22 cellular contexts compared by ENCODE assay signal in genomic region chr11:47688986-47689385, GRCh38. TPM values are rescaled to one million over a fixed set of nuclear protein-coding genes. Genes with fewer than 3 reads are reported as not detected.
DNase-seq lines count a peak whose midpoint lies in the region; ATAC-seq, FAIRE-seq and TF ChIP-seq lines count a peak whose summit lies in the region.
"Had no signal": no experiment of that assay in that cellular context is flagged by ENCODE, and none has a peak within 500 bp of the region (broad histone marks: within the 10 kb centered on the region; RNA-seq: fewer than 3 reads in every experiment).

No MANE protein-coding gene starts in this region.

- H2AFZ ChIP-seq in K562 (ENCODE audit: low read depth, low read length), result no peak overlapping the region
- H2AFZ ChIP-seq: GM23248 had no signal

- no peak overlapping the region for H3K4me2 ChIP-seq in K562 (ENCODE audit: insufficient read depth, low read length)
- H3K4me2 ChIP-seq: BLaER1 had no signal

- H3K9me3 ChIP-seq in K562 (replicated peaks; ENCODE audit: control insufficient read depth, insufficient read depth, low read depth, low read length) (no peaks in the 10 kb centered on the region), duodenal mucosa (ENCODE audit: control insufficient read depth in 1 of 2, low read length in 2 of 2) (no peaks in the 10 kb centered on the region), mucosa of descending colon (no peaks in the 10 kb centered on the region), transverse colon (no peaks in the 10 kb centered on the region)
- H3K9me3 ChIP-seq: BLaER1, Caco-2 had no signal

- TF ChIP-seq CTCF in K562 (IDR thresholded peaks at IDR 0.05 in 2 of 3, conservative IDR thresholded peaks at IDR 0.05 in 1 of 3; ENCODE audit: insufficient read depth in 2 of 3, low read depth in 1 of 3, low read length in 3 of 3) (no peak), mucosa of descending colon (IDR thresholded peaks at IDR 0.05) (no peak), transverse colon (IDR thresholded peaks at IDR 0.05) (no peak)

- no peaks in the 10 kb centered on the region for H4K20me1 ChIP-seq in K562 (replicated peaks; ENCODE audit: control insufficient read depth, insufficient read depth, low read length)
- H4K20me1 ChIP-seq: BLaER1 had no signal

- DNase-seq in K562 (ENCODE audit: extremely low read depth in 1 of 4, low spot score in 3 of 4) (no peak), mucosa of descending colon (no peak), transverse colon (peak; percentile 13), left ventricle myocardium superior (no peak), SIG-M5 (lab: John Stamatoyannopoulos, UW) (no peak)
- DNase-seq: Caco-2; CD4-positive, CD25-positive, alpha-beta regulatory T cell; CD8-positive, alpha-beta T cell; DMS153; DND-41; GM23248; H7; HCEC 1CT had no signal

- H3K9ac ChIP-seq in K562 (ENCODE audit: insufficient read depth in 1 of 2, low read depth in 2 of 2, low read length in 2 of 2), result no peak overlapping the region
- H3K9ac ChIP-seq in duodenal mucosa (ENCODE audit: low read depth in 1 of 2, low read length in 2 of 2), result no peak overlapping the region
- H3K9ac ChIP-seq: BLaER1, GM23248 had no signal

- H3K36me3 ChIP-seq in K562 (ENCODE audit: control insufficient read depth, insufficient read depth, low read length) (no peaks in the 10 kb centered on the region), duodenal mucosa (ENCODE audit: control insufficient read depth in 1 of 2, insufficient read depth in 2 of 2, low read length in 2 of 2) (no peaks in the 10 kb centered on the region), mucosa of descending colon (ENCODE audit: low read depth) (no peaks in the 10 kb centered on the region), transverse colon (no peaks in the 10 kb centered on the region)
- H3K36me3 ChIP-seq: BLaER1 had no signal

- H3K4me3 ChIP-seq in K562 (no peak overlapping the region), duodenal mucosa (ENCODE audit: low read depth in 1 of 2, low read length in 2 of 2) (no peak overlapping the region), mucosa of descending colon (no peak overlapping the region), transverse colon (no peak overlapping the region)
- H3K4me3 ChIP-seq: BLaER1, GM23248 had no signal

- BruUV-seq in K562 (replicated peaks; lab: Mats Ljungman, UMichigan), result no TSS peak

- H3K4me1 ChIP-seq in K562 (replicated peaks in 1 of 2; ENCODE audit: control insufficient read depth in 2 of 2, insufficient read depth in 2 of 2, low read length in 2 of 2) (no peaks in the 10 kb centered on the region), duodenal mucosa (ENCODE audit: control insufficient read depth in 1 of 2, insufficient read depth in 2 of 2, low read length in 2 of 2) (peaks cover 2 to 16% of the 10 kb centered on the region in 2 donors), mucosa of descending colon (ENCODE audit: low read depth) (peaks cover 9% of the 10 kb centered on the region), transverse colon (peaks cover 0 to 12% (median 1%) of the 10 kb centered on the region in 4 donors)
- H3K4me1 ChIP-seq: BLaER1 had no signal

- ATAC-seq in K562, result no peak
- peak; percentile 94 for ATAC-seq in mucosa of descending colon
- no peak for ATAC-seq in HG03097 (IDR thresholded peaks at IDR 0.05; ENCODE audit: low FRiP score, unreplicated experiment)
- no peak for ATAC-seq in left ventricle myocardium superior
- ATAC-seq: CD8-positive, alpha-beta T cell had no signal

- POLR2A ChIA-PET in K562 (lab: Yijun Ruan, JAX), result interaction anchor here (1.2 kb wide), 1 partner anchor 9 kb away, joined by 6 read pairs; no protein-coding TSS in a partner anchor

- TF ChIP-seq POLR2A in K562 (conservative IDR thresholded peaks at IDR 0.05) (no peak), transverse colon (IDR thresholded peaks at IDR 0.05) (no peak)

- no peak for TF ChIP-seq EP300 in K562 (IDR thresholded peaks at IDR 0.05; ENCODE audit: low read length)
- TF ChIP-seq EP300 in transverse colon (IDR thresholded peaks at IDR 0.05; ENCODE audit: low read depth), result no peak

- H3K27me3 ChIP-seq in K562 (ENCODE audit: control insufficient read depth in 2 of 2, insufficient read depth in 2 of 2, low read length in 2 of 2) (no peaks in the 10 kb centered on the region), duodenal mucosa (ENCODE audit: control insufficient read depth in 1 of 2, insufficient read depth in 2 of 2, low read length in 2 of 2) (no peaks in the 10 kb centered on the region), transverse colon (no peaks in the 10 kb centered on the region)
- H3K27me3 ChIP-seq: BLaER1 had no signal

- no peaks in the 10 kb centered on the region for H3K9me1 ChIP-seq in K562 (ENCODE audit: control insufficient read depth, insufficient read depth, low read length)

- TF ChIP-seq RAD21 in K562 (CRISPR knock-in tag; conservative IDR thresholded peaks at IDR 0.05 in 1 of 2, IDR thresholded peaks at IDR 0.05 in 1 of 2), result no peak

- WGBS in K562 (ENCODE audit: insufficient coverage, low coverage, missing lambda C conversion rate), result 40% methylated on average over 2 of the region's 2 CpGs
- WGBS in transverse colon (ENCODE audit: low coverage in 1 of 2), 2 donors, result 55 to 71% methylated on average over 2 of the region's 2 CpGs

- no peak overlapping the region for H3K27ac ChIP-seq in K562 (ENCODE audit: extremely low read depth, low read depth, low read length)
- peak overlapping the region; percentile 20 for H3K27ac ChIP-seq in duodenal mucosa (ENCODE audit: low read depth, low read length)
- H3K27ac ChIP-seq in transverse colon, result peak overlapping the region; percentile 59 to 79 (median 72)
- H3K27ac ChIP-seq: 22Rv1, BLaER1, C4-2B, GM23248 had no signal

- intact Hi-C loops in K562 (cut with micrococcal nuclease) (no loop called here), mucosa of descending colon (cut with DNase I, micrococcal nuclease) (no loop called here), transverse colon (cut with DNase I; ENCODE audit: low total_unique reads) (no loop called here), left ventricle myocardium superior (cut with micrococcal nuclease) (no loop called here)

- CTCF ChIA-PET in K562 (lab: Yijun Ruan, JAX; ENCODE audit: low intra/inter-chr PET ratio), result no interaction called here

- no peaks in the 10 kb centered on the region for H3K79me2 ChIP-seq in K562 (ENCODE audit: control insufficient read depth, insufficient read depth, low read length)

- in situ Hi-C loops in K562 (cut with MboI) (no loop called here), transverse colon (cut with MboI; ENCODE audit: low pct_ligation_motif_present in 1 of 4, low pct_unique_long_range_greater_than_20kb in 1 of 4, low sequenced_read_pairs in 3 of 4) (no loop called here)

- FAIRE-seq in K562 (lab: Jason Lieb, UNC), result no peak
- FAIRE-seq: A204.1, G401.6, GM12892, H1 had no signal

TF ChIP-seq in K562, 482 proteins besides CTCF, POLR2A, EP300 and RAD21 (continues in another document):
- no peak for TF ChIP-seq FOXK1 (CRISPR knock-in tag; IDR thresholded peaks at IDR 0.05; ENCODE audit: borderline replicate concordance)
- no peak for TF ChIP-seq ZSCAN32 (CRISPR knock-in tag; IDR thresholded peaks at IDR 0.05)
- no peak for TF ChIP-seq ZNF134 (CRISPR knock-in tag; conservative IDR thresholded peaks at IDR 0.05)
- peak; percentile 28 for TF ChIP-seq ZNF316 (IDR thresholded peaks at IDR 0.05)

RNA-seq across cellular contexts. Expression of gene AGBL2, which starts 26.2 kb away (rescaled TPM):
- 2.0 and 5.8 TPM in 2 replicates for total RNA-seq in K562 (2011; cell fraction: chromatin; rRNA removed; ENCODE audit: low replicate concordance)
- 6.4 and 8.3 TPM in 2 replicates for total RNA-seq in K562 (2011; cell fraction: nucleolus; rRNA removed)
- 4.8 and 11.8 TPM in 2 replicates for total RNA-seq in K562 (2011; cell fraction: nucleoplasm; rRNA removed)
- total RNA-seq in K562 (2014; rRNA removed) (2.6 and 6.5 TPM in 2 replicates), K562 (2014; rRNA removed; fragmentation: Illumina TruSeq; extraction: Trizol) (0.64 and 1.3 TPM in 2 replicates), K562 (2015; rRNA removed; fragmentation: Illumina TruSeq; extraction: Trizol) (0.64 and 0.94 TPM in 2 replicates), K562 (2021) (0.93 and 0.96 TPM in 2 replicates), mucosa of descending colon (1 to 10 TPM; 1.6 to 7.4 (median 3.1) TPM), transverse colon (10 to 100 TPM in 2 of 4 donors, 1 to 10 TPM in 2; 3.3 to 13.5 (median 8.0) TPM), left ventricle myocardium superior (0.25 TPM)
- polyA plus RNA-seq in K562 (2011; rRNA removed) (2.1 and 2.3 TPM in 2 replicates), K562 (2014; fragmentation: Illumina TruSeq; extraction: Trizol) (0.76 and 1.4 TPM in 2 replicates), K562 (2014; fragmentation: Nextera tagmentation; extraction: Ambion mirVana) (under 1 TPM; 0.57 to 0.73 TPM), K562 (2014; rRNA removed) (2.8 and 6.1 TPM in 2 replicates)
- 1.2 and 1.5 TPM in 2 replicates for polyA plus RNA-seq in K562 (2011; cell fraction: cytosol; rRNA removed)
- polyA plus RNA-seq in K562 (2011; cell fraction: nucleus; rRNA removed), result 11.7 and 18.0 TPM in 2 replicates
- 2.0 and 2.2 TPM in 2 replicates for polyA plus RNA-seq in K562 (2012)
- 0.25 and 0.48 TPM in 2 replicates for polyA minus RNA-seq in K562 (2011; rRNA and poly(A)+ RNA removed)
- 0.76 TPM in 1 of 2 replicates, not detected in the other for polyA minus RNA-seq in K562 (2011; cell fraction: cytosol; rRNA and poly(A)+ RNA removed)
- 3.6 and 4.1 TPM in 2 replicates for polyA minus RNA-seq in K562 (2011; cell fraction: nucleus; rRNA and poly(A)+ RNA removed)

RNA-seq across cellular contexts. Expression of gene MTCH2, which starts 46.6 kb away (rescaled TPM):
- 62.0 and 62.6 TPM in 2 replicates for total RNA-seq in K562 (2011; cell fraction: chromatin; rRNA removed; ENCODE audit: low replicate concordance)
- total RNA-seq in K562 (2011; cell fraction: nucleolus; rRNA removed), result 38.3 and 45.9 TPM in 2 replicates
- total RNA-seq in K562 (2011; cell fraction: nucleoplasm; rRNA removed), result 63.4 and 83.7 TPM in 2 replicates
- total RNA-seq in K562 (2014; rRNA removed), result 95.4 and 124 TPM in 2 replicates
- 245 and 293 TPM in 2 replicates for total RNA-seq in K562 (2014; rRNA removed; fragmentation: Illumina TruSeq; extraction: Trizol)
- total RNA-seq in K562 (2015; rRNA removed; fragmentation: Illumina TruSeq; extraction: Trizol), result 154 and 162 TPM in 2 replicates
- total RNA-seq in K562 (2021), result 266 and 273 TPM in 2 replicates
- polyA plus RNA-seq in K562 (2011; rRNA removed), result 125 and 198 TPM in 2 replicates
- 161 and 214 TPM in 2 replicates for polyA plus RNA-seq in K562 (2011; cell fraction: cytosol; rRNA removed)
- polyA plus RNA-seq in K562 (2011; cell fraction: nucleus; rRNA removed), result 96.3 and 140 TPM in 2 replicates
- 159 and 305 TPM in 2 replicates for polyA plus RNA-seq in K562 (2012)
- 194 and 219 TPM in 2 replicates for polyA plus RNA-seq in K562 (2014; fragmentation: Illumina TruSeq; extraction: Trizol)
- 100 to 1,000 TPM; 607 to 620 TPM for polyA plus RNA-seq in K562 (2014; fragmentation: Nextera tagmentation; extraction: Ambion mirVana)
- polyA plus RNA-seq in K562 (2014; rRNA removed), result 117 and 134 TPM in 2 replicates
- polyA minus RNA-seq in K562 (2011; rRNA and poly(A)+ RNA removed), result 124 and 166 TPM in 2 replicates
- polyA minus RNA-seq in K562 (2011; cell fraction: cytosol; rRNA and poly(A)+ RNA removed), result 80.1 and 100 TPM in 2 replicates
- 21.0 and 35.2 TPM in 2 replicates for polyA minus RNA-seq in K562 (2011; cell fraction: nucleus; rRNA and poly(A)+ RNA removed)
- 100 to 1,000 TPM in 2 of 3 donors, 10 to 100 TPM in 1; 89.7 to 137 (median 126) TPM for total RNA-seq in mucosa of descending colon
- total RNA-seq in transverse colon, result 10 to 100 TPM; 21.5 to 92.2 (median 61.0) TPM
- 107 TPM for total RNA-seq in left ventricle myocardium superior
